ENCODE assay signal across 9 cellular contexts in genomic region chr6:85449818-85450577, GRCh38. TPM values are rescaled to one million over a fixed set of nuclear protein-coding genes. Genes with fewer than 3 reads are reported as not detected.
DNase-seq lines count a peak whose midpoint lies in the region; ATAC-seq and FAIRE-seq lines count a peak whose summit lies in the region.
"Had no signal": no experiment of that assay in that cellular context is flagged by ENCODE, and none has a peak within 500 bp of the region (broad histone marks: within the 10 kb centered on the region; RNA-seq: fewer than 3 reads in every experiment).

TSS of gene NT5E (plus strand) at chr6:85450083. CDS start at chr6:85450140, 57 bp downstream.

- no peak for DNase-seq in activated CD4-positive, CD25-positive, alpha-beta regulatory T cell treated with anti-CD3 and anti-CD28 coated beads, Interleukin-2, amount 50 U/mL, for 72 hours
- peak; percentile 21 for DNase-seq in NCI-H2227 treated with DMSO at 0.1 percent for 48 hours (lab: John Stamatoyannopoulos, UW)
- DNase-seq in activated naive CD4-positive, alpha-beta T cell treated with anti-CD3 and anti-CD28 coated beads, Interleukin-2, amount 50 U/mL, for 16 hours = peak; percentile 30
- DNase-seq in frontal cortex (ENCODE audit: low spot score in 2 of 2) = peak; percentile 62 to 64
- no peak for DNase-seq in SIG-M5 (lab: John Stamatoyannopoulos, UW)

- no peaks in the 10 kb centered on the region for H3K36me3 ChIP-seq in neuron (ENCODE audit: insufficient read depth, low read length)

- ATAC-seq in activated CD4-positive, CD25-positive, alpha-beta regulatory T cell treated with anti-CD3 and anti-CD28 coated beads, Interleukin-2, amount 50 U/mL, for 24 hours = peak; percentile 35 to 44
- ATAC-seq in HG02623 (IDR thresholded peaks at IDR 0.05; ENCODE audit: unreplicated experiment) = peak; percentile 78

- no peaks in the 10 kb centered on the region for H3K9me3 ChIP-seq in neuron (ENCODE audit: low read length)

- peak within 1 kb of the TSS; percentile 55 for H3K4me3 ChIP-seq in neuron (ENCODE audit: low read length)

- no peak for FAIRE-seq in frontal cortex (lab: Jason Lieb, UNC)
- FAIRE-seq: G401.6 had no signal

- H2AFZ ChIP-seq in neuron (ENCODE audit: low read depth, low read length) = peak within 1 kb of the TSS; percentile 88

- H3K27me3 ChIP-seq in neuron (ENCODE audit: insufficient read depth, low read length) = peaks cover 57% of the 10 kb centered on the region

- peaks cover 9% of the 10 kb centered on the region for H3K4me1 ChIP-seq in neuron (ENCODE audit: insufficient read depth, low read length)

RNA-seq across cellular contexts. Expression of gene NT5E, which starts in this region (rescaled TPM):
- total RNA-seq in frontal cortex = 8.2 TPM

Comparison
In these comparisons a context has a peak if more than half of its experiments do, and no peak if none do; other contexts are left out.
1. DNase-seq: peak in NCI-H2227 treated with DMSO at 0.1 percent for 48 hours (single experiment), activated naive CD4-positive, alpha-beta T cell treated with anti-CD3 and anti-CD28 coated beads, Interleukin-2, amount 50 U/mL, for 16 hours (single experiment) and frontal cortex (2 of 2); none in activated CD4-positive, CD25-positive, alpha-beta regulatory T cell treated with anti-CD3 and anti-CD28 coated beads, Interleukin-2, amount 50 U/mL, for 72 hours (single experiment) and SIG-M5 (single experiment).